8 cellular contexts compared by ENCODE assay signal in the genomic region with DNA sequence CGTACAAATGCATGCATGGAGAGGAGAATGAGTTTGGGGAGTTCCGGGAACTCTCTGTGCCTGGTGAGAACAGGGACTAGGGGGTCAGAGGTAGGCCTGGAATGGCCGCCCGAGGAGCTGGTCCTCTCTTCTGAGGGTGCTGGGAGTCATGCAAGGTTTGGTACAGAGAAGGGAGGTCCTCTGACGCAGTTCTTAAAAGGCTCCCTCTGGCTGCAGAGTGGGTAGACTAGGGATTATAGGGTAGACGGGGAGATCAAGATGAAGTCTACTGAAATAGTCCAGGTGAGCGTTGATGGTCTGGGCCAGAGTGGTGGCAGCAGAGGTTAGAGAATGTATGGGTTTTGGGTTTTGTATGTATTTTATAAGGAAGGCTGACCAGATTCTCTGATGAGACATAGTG. TPM values are rescaled to one million over a fixed set of nuclear protein-coding genes. Genes with fewer than 3 reads are reported as not detected.
DNase-seq lines count a peak whose midpoint lies in the region; ATAC-seq and TF ChIP-seq lines count a peak whose summit lies in the region.

No MANE protein-coding gene starts in this region.

- H3K4me1 ChIP-seq in ACC112 (ENCODE audit: control insufficient read depth, insufficient read depth, low read length, unreplicated experiment) (peaks cover 6% of the 10 kb centered on the region), lung (ENCODE audit: control insufficient read depth in 2 of 2, insufficient read depth in 2 of 2, low read length in 2 of 2) (peaks cover 8 to 11% of the 10 kb centered on the region in 2 donors)

- H3K27me3 ChIP-seq in ACC112 (ENCODE audit: insufficient read depth, low read length) (no peaks in the 10 kb centered on the region), brain microvascular endothelial cell (replicated peaks) (no peaks in the 10 kb centered on the region), lung (ENCODE audit: control insufficient read depth, insufficient read depth) (no peaks in the 10 kb centered on the region)

- in situ Hi-C loops in brain microvascular endothelial cell (cut with HindIII; ENCODE audit: low pct_ligation_motif_present, low sequenced_read_pairs), result no loop called here

- peak; percentile 14 for ATAC-seq in HG02981 (IDR thresholded peaks at IDR 0.05; ENCODE audit: unreplicated experiment)
- no peak for ATAC-seq in lung (ENCODE audit: insufficient read depth, low FRiP score)
- no peak for ATAC-seq in HG03175 (IDR thresholded peaks at IDR 0.05; ENCODE audit: unreplicated experiment)
- no peak for ATAC-seq in HG02759 (IDR thresholded peaks at IDR 0.05; ENCODE audit: unreplicated experiment)

- 20 to 28% methylated on average over 7 of the region's 7 CpGs for WGBS in lung, 2 donors

- peaks cover 21% of the 10 kb centered on the region for H3K36me3 ChIP-seq in ACC112 (ENCODE audit: insufficient read depth, low read length)
- peaks cover 26% of the 10 kb centered on the region for H3K36me3 ChIP-seq in brain microvascular endothelial cell (replicated peaks)
- H3K36me3 ChIP-seq in lung (ENCODE audit: control insufficient read depth in 2 of 2, insufficient read depth in 2 of 2, low read length in 2 of 2), result peaks cover 25 to 26% of the 10 kb centered on the region in 2 donors

- peak; percentile 6 for TF ChIP-seq CTCF in brain microvascular endothelial cell (IDR thresholded peaks at IDR 0.05; ENCODE audit: low read depth, low read length, missing control alignments)
- TF ChIP-seq CTCF in lung (IDR thresholded peaks at IDR 0.05; ENCODE audit: control extremely low read depth, extremely low read depth), result no peak

- H3K9me3 ChIP-seq in lung (ENCODE audit: control insufficient read depth in 2 of 2, insufficient read depth in 1 of 2, low read length in 1 of 2), result peaks cover 0 to 33% of the 10 kb centered on the region in 2 donors

- peaks cover 31% of the 10 kb centered on the region for H3K79me2 ChIP-seq in ACC112 (ENCODE audit: control insufficient read depth, insufficient read depth, low read length, unreplicated experiment)

- H3K27ac ChIP-seq in ACC112 (ENCODE audit: low read depth, low read length) (no peak overlapping the region), brain microvascular endothelial cell (no peak overlapping the region), lung (ENCODE audit: low read depth in 1 of 2, low read length in 1 of 2) (peak overlapping the region in 1 of 2 donors; percentile 55)

- no peak overlapping the region for H2AFZ ChIP-seq in ACC112 (ENCODE audit: low read length, unreplicated experiment)

- H3K4me3 ChIP-seq in ACC112 (ENCODE audit: low read depth, low read length) (peak overlapping the region; percentile 90), brain microvascular endothelial cell (ENCODE audit: low read depth, low read length) (peak overlapping the region; percentile 98), lung (peak overlapping the region; percentile 81)

- DNase-seq in brain microvascular endothelial cell (no peak), lung (ENCODE audit: low spot score) (no peak), hepatic stellate cell (ENCODE audit: low spot score) (no peak)
- DNase-seq in stimulated activated CD4-positive, alpha-beta T cell treated with anti-CD3 and anti-CD28 coated beads, Interleukin-4, amount 100 ng/mL, for 24 hours, result no peak

RNA-seq across cellular contexts. Expression of gene ZNF304, which starts 0.8 kb away (rescaled TPM):
- 10 to 100 TPM in 1 of 2 donors, 1 to 10 TPM in 1; 7.9 to 13.5 TPM for total RNA-seq in lung
- 1 to 10 TPM; 2.6 to 3.8 TPM for polyA plus RNA-seq in lung

RNA-seq across cellular contexts. Expression of gene TRAPPC2B, which starts 11.5 kb away (rescaled TPM):
- 10 to 100 TPM in 1 of 2 donors, 1 to 10 TPM in 1; 6.2 to 15.1 TPM for total RNA-seq in lung
- polyA plus RNA-seq in lung, result 10 to 100 TPM; 15.3 to 25.4 TPM

RNA-seq across cellular contexts. Expression of gene ZNF547, which starts 11.5 kb away (rescaled TPM):
- total RNA-seq in lung, result 1 to 10 TPM; 2.8 to 4.2 TPM
- polyA plus RNA-seq in lung, result 1 to 10 TPM; 1.4 to 1.6 TPM

RNA-seq across cellular contexts. Expression of gene ZNF543, which starts 31.6 kb away (rescaled TPM):
- 10 to 100 TPM in 1 of 2 donors, 1 to 10 TPM in 1; 5.2 to 15.4 TPM for total RNA-seq in lung
- 1 to 10 TPM; 1.3 to 1.4 TPM for polyA plus RNA-seq in lung

RNA-seq across cellular contexts. Expression of gene ZNF548, which starts 37.8 kb away (rescaled TPM):
- 10 to 100 TPM; 14.9 to 35.7 TPM for total RNA-seq in lung
- 1 to 10 TPM; 5.6 to 6.8 TPM for polyA plus RNA-seq in lung
